ENCODE assay signal across 1 cellular context in genomic region chr15:90202929-90203328, GRCh38.
TF ChIP-seq lines count a peak whose summit lies in the region.

No MANE protein-coding gene starts in this region.

TF ChIP-seq in GM12878, 131 proteins besides CTCF, POLR2A, EP300 and RAD21:
- TF ChIP-seq TCF3 (IDR thresholded peaks at IDR 0.05; ENCODE audit: borderline replicate concordance, insufficient read depth, low read depth, low read length) (no peak), MLLT1 (IDR thresholded peaks at IDR 0.05) (peak; percentile 96), FOXM1 (IDR thresholded peaks at IDR 0.05; ENCODE audit: low read depth, low read length) (no peak), TCF7 (IDR thresholded peaks at IDR 0.05; ENCODE audit: borderline replicate concordance) (no peak)
TF ChIP-seq in GM12878: peak in this region for 1.
